1 cellular context compared by ENCODE assay signal in the genomic region with DNA sequence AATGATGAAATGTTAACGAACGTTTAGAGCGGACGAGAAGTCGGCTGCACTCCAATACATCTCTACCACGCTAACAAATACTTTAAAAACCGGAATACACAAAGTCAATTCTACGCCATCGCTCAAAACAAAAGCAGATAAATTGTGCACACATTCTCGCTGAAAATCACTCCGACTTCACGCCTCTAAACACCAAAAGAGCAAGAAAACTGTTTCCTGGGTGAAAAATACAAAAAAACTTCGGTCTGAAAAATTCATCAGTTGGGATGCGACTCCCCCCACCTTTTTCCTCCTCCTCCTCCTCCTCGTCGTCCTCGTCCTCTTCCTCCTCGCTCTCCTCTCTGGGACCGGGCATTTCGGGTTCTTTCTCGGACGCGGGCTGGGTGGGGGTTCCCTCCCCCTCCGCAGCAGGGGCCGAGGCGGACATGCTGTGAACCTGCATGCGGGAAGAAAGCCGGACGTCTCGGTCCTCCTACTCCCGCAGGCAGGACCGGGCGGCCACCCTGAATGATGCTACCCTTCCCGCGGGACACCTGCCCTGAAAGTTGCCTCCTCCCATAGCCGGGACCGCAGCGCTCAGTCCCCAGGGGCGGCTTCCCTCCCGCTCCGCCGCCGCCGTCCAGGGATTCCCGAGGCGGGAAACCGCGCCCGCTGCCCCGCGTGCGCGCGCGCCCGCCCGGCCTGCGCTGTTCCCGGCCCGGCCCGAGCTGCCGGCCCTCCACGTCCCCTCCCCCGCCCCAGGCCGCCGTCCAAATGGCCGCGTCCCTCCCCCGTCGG.
TF ChIP-seq lines count a peak whose summit lies in the region.

No MANE protein-coding gene starts in this region.

TF ChIP-seq in HepG2, 621 proteins besides CTCF, POLR2A, EP300 and RAD21 (continued from another document and continues in another):
- TF ChIP-seq, protein P1, sequence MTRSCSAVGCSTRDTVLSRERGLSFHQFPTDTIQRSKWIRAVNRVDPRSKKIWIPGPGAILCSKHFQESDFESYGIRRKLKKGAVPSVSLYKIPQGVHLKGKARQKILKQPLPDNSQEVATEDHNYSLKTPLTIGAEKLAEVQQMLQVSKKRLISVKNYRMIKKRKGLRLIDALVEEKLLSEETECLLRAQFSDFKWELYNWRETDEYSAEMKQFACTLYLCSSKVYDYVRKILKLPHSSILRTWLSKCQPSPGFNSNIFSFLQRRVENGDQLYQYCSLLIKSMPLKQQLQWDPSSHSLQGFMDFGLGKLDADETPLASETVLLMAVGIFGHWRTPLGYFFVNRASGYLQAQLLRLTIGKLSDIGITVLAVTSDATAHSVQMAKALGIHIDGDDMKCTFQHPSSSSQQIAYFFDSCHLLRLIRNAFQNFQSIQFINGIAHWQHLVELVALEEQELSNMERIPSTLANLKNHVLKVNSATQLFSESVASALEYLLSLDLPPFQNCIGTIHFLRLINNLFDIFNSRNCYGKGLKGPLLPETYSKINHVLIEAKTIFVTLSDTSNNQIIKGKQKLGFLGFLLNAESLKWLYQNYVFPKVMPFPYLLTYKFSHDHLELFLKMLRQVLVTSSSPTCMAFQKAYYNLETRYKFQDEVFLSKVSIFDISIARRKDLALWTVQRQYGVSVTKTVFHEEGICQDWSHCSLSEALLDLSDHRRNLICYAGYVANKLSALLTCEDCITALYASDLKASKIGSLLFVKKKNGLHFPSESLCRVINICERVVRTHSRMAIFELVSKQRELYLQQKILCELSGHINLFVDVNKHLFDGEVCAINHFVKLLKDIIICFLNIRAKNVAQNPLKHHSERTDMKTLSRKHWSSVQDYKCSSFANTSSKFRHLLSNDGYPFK (CRISPR knock-in tag; IDR thresholded peaks at IDR 0.05; ENCODE audit: borderline replicate concordance) = no peak
- TF ChIP-seq MYNN (CRISPR knock-in tag; IDR thresholded peaks at IDR 0.05; ENCODE audit: low read depth) = no peak
- no peak for TF ChIP-seq ZNF143 (CRISPR knock-in tag; IDR thresholded peaks at IDR 0.05)
- peak; percentile 41; the same call in 1 of the 2 replicates for TF ChIP-seq ZNF292 (CRISPR knock-in tag; IDR thresholded peaks at IDR 0.05; ENCODE audit: borderline replicate concordance, low read depth)
- TF ChIP-seq ZNF329 (CRISPR knock-in tag; IDR thresholded peaks at IDR 0.05; ENCODE audit: low read depth) = no peak; the same call in 1 of the 2 replicates
- TF ChIP-seq CHCHD3 (CRISPR knock-in tag; IDR thresholded peaks at IDR 0.05) = 0 out of 2 replicates have a peak, but pooled peaks have one; percentile 4
- TF ChIP-seq ZNF431 (CRISPR knock-in tag; IDR thresholded peaks at IDR 0.05; ENCODE audit: borderline replicate concordance, low read depth) = no peak
- no peak for TF ChIP-seq ZNF567 (CRISPR knock-in tag; IDR thresholded peaks at IDR 0.05; ENCODE audit: borderline replicate concordance)
- TF ChIP-seq ZNF800 (CRISPR knock-in tag; IDR thresholded peaks at IDR 0.05) = no peak
- TF ChIP-seq STAT5B (CRISPR knock-in tag; IDR thresholded peaks at IDR 0.05) = no peak
- TF ChIP-seq ZNF598 (CRISPR knock-in tag; IDR thresholded peaks at IDR 0.05; ENCODE audit: borderline replicate concordance) = no peak
- no peak for TF ChIP-seq SMARCC2 (IDR thresholded peaks at IDR 0.05)
- TF ChIP-seq KAT8 (CRISPR knock-in tag; IDR thresholded peaks at IDR 0.05) = no peak
- TF ChIP-seq SETDB1 (CRISPR knock-in tag; IDR thresholded peaks at IDR 0.05; ENCODE audit: borderline replicate concordance) = no peak
- no peak for TF ChIP-seq HIVEP1 (CRISPR knock-in tag; IDR thresholded peaks at IDR 0.05)
- no peak for TF ChIP-seq FOXK2 (IDR thresholded peaks at IDR 0.05)
- TF ChIP-seq ZNF230 (CRISPR knock-in tag; IDR thresholded peaks at IDR 0.05) = peak; percentile 76; the same call in 1 of the 2 replicates
- peak; percentile 61; the same call in 1 of the 2 replicates for TF ChIP-seq ZNF616 (CRISPR knock-in tag; IDR thresholded peaks at IDR 0.05; ENCODE audit: low read depth)
- TF ChIP-seq MTA1 (CRISPR knock-in tag; IDR thresholded peaks at IDR 0.05; ENCODE audit: borderline replicate concordance) = no peak
- no peak for TF ChIP-seq AHR (CRISPR knock-in tag; IDR thresholded peaks at IDR 0.05)
- TF ChIP-seq RARA (CRISPR knock-in tag; IDR thresholded peaks at IDR 0.05) = no peak
- TF ChIP-seq SCMH1 (CRISPR knock-in tag; IDR thresholded peaks at IDR 0.05; ENCODE audit: borderline replicate concordance) = no peak
- TF ChIP-seq HNRNPL (IDR thresholded peaks at IDR 0.05; ENCODE audit: low read depth, low read length) = no peak
- no peak for TF ChIP-seq ATAD3A (CRISPR knock-in tag; IDR thresholded peaks at IDR 0.05)
- no peak for TF ChIP-seq TAF15 (IDR thresholded peaks at IDR 0.05; ENCODE audit: low read depth, low read length, poor library complexity, severe bottlenecking)
- TF ChIP-seq, protein P2, sequence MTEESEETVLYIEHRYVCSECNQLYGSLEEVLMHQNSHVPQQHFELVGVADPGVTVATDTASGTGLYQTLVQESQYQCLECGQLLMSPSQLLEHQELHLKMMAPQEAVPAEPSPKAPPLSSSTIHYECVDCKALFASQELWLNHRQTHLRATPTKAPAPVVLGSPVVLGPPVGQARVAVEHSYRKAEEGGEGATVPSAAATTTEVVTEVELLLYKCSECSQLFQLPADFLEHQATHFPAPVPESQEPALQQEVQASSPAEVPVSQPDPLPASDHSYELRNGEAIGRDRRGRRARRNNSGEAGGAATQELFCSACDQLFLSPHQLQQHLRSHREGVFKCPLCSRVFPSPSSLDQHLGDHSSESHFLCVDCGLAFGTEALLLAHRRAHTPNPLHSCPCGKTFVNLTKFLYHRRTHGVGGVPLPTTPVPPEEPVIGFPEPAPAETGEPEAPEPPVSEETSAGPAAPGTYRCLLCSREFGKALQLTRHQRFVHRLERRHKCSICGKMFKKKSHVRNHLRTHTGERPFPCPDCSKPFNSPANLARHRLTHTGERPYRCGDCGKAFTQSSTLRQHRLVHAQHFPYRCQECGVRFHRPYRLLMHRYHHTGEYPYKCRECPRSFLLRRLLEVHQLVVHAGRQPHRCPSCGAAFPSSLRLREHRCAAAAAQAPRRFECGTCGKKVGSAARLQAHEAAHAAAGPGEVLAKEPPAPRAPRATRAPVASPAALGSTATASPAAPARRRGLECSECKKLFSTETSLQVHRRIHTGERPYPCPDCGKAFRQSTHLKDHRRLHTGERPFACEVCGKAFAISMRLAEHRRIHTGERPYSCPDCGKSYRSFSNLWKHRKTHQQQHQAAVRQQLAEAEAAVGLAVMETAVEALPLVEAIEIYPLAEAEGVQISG (CRISPR knock-in tag; IDR thresholded peaks at IDR 0.05) = no peak
- TF ChIP-seq NCOA1 (CRISPR knock-in tag; IDR thresholded peaks at IDR 0.05) = no peak
- TF ChIP-seq ZNF276 (CRISPR knock-in tag; IDR thresholded peaks at IDR 0.05; ENCODE audit: low read depth) = no peak
- no peak for TF ChIP-seq KAT2B (IDR thresholded peaks at IDR 0.05; ENCODE audit: borderline replicate concordance, low read depth, low read length)
- TF ChIP-seq ZNF552 (CRISPR knock-in tag; IDR thresholded peaks at IDR 0.05; ENCODE audit: borderline replicate concordance) = no peak
- TF ChIP-seq ZFP91 (CRISPR knock-in tag; IDR thresholded peaks at IDR 0.05; ENCODE audit: borderline replicate concordance) = no peak
- TF ChIP-seq AGO1 (IDR thresholded peaks at IDR 0.05; ENCODE audit: low read depth, low read length, poor library complexity, severe bottlenecking) = no peak
- TF ChIP-seq ZNF180 (CRISPR knock-in tag; IDR thresholded peaks at IDR 0.05; ENCODE audit: borderline replicate concordance, low read depth) = no peak
- no peak for TF ChIP-seq YY1 (IDR thresholded peaks at IDR 0.05; ENCODE audit: insufficient read depth, insufficient replicate concordance, low read depth, low read length)
- TF ChIP-seq ZNF331 (CRISPR knock-in tag; IDR thresholded peaks at IDR 0.05) = no peak
- TF ChIP-seq USF2 (IDR thresholded peaks at IDR 0.05; ENCODE audit: low read depth, low read length) = no peak
- TF ChIP-seq USF2 (CRISPR knock-in tag; IDR thresholded peaks at IDR 0.05; ENCODE audit: borderline replicate concordance) = no peak
- no peak for TF ChIP-seq ARHGAP35 (CRISPR knock-in tag; IDR thresholded peaks at IDR 0.05; ENCODE audit: borderline replicate concordance)
- no peak for TF ChIP-seq ESRRA (CRISPR knock-in tag; IDR thresholded peaks at IDR 0.05; ENCODE audit: low read depth)
- TF ChIP-seq, protein P3, sequence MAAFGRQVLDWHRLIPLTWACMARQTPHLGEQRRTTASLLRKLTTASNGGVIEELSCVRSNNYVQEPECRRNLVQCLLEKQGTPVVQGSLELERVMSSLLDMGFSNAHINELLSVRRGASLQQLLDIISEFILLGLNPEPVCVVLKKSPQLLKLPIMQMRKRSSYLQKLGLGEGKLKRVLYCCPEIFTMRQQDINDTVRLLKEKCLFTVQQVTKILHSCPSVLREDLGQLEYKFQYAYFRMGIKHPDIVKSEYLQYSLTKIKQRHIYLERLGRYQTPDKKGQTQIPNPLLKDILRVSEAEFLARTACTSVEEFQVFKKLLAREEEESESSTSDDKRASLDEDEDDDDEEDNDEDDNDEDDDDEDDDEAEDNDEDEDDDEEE (CRISPR knock-in tag; IDR thresholded peaks at IDR 0.05) = no peak; the same call in 1 of the 2 replicates
- 0 out of 2 replicates have a peak, but pooled peaks have one; percentile 14 for TF ChIP-seq ZBTB8A (CRISPR knock-in tag; IDR thresholded peaks at IDR 0.05; ENCODE audit: borderline replicate concordance, low read depth)
- TF ChIP-seq ZFP36L1 (CRISPR knock-in tag; IDR thresholded peaks at IDR 0.05) = no peak
- TF ChIP-seq ZNF33B (CRISPR knock-in tag; IDR thresholded peaks at IDR 0.05) = no peak
- no peak for TF ChIP-seq ZNF577 (CRISPR knock-in tag; IDR thresholded peaks at IDR 0.05; ENCODE audit: borderline replicate concordance, low read depth)
- TF ChIP-seq, protein P4, sequence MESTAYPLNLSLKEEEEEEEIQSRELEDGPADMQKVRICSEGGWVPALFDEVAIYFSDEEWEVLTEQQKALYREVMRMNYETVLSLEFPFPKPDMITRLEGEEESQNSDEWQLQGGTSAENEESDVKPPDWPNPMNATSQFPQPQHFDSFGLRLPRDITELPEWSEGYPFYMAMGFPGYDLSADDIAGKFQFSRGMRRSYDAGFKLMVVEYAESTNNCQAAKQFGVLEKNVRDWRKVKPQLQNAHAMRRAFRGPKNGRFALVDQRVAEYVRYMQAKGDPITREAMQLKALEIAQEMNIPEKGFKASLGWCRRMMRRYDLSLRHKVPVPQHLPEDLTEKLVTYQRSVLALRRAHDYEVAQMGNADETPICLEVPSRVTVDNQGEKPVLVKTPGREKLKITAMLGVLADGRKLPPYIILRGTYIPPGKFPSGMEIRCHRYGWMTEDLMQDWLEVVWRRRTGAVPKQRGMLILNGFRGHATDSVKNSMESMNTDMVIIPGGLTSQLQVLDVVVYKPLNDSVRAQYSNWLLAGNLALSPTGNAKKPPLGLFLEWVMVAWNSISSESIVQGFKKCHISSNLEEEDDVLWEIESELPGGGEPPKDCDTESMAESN (CRISPR knock-in tag; conservative IDR thresholded peaks at IDR 0.05) = no peak
- no peak for TF ChIP-seq NFYB (CRISPR knock-in tag; IDR thresholded peaks at IDR 0.05)
- TF ChIP-seq DNMT1 (CRISPR knock-in tag; IDR thresholded peaks at IDR 0.05) = no peak
- TF ChIP-seq IKZF4 (CRISPR knock-in tag; IDR thresholded peaks at IDR 0.05; ENCODE audit: borderline replicate concordance, low read depth, not compliant biosample characterization) = no peak
- no peak for TF ChIP-seq ZNF333 (CRISPR knock-in tag; IDR thresholded peaks at IDR 0.05; ENCODE audit: borderline replicate concordance)
